Comparison of ENCODE assay signal across 11 cellular contexts in genomic region chr3:112378989-112379692, GRCh38. TPM values are rescaled to one million over a fixed set of nuclear protein-coding genes. Genes with fewer than 3 reads are reported as not detected.
DNase-seq lines count a peak whose midpoint lies in the region; ATAC-seq and TF ChIP-seq lines count a peak whose summit lies in the region.
"Had no signal": no experiment of that assay in that cellular context is flagged by ENCODE, and none has a peak within 500 bp of the region (broad histone marks: within the 10 kb centered on the region; RNA-seq: fewer than 3 reads in every experiment).

No MANE protein-coding gene starts in this region.

- peaks cover 2 to 3% of the 10 kb centered on the region in 2 donors for H3K9me3 Mint-ChIP-seq in stimulated activated naive B cell treated with anti-CD40 and anti-IgM and Interleukin-4, amounts not matched to agents 10 μg/mL and 1 μg/mL and 100 μg/mL, for 72 hours

- no peaks in the 10 kb centered on the region for H3K27me3 Mint-ChIP-seq in stimulated activated naive B cell treated with anti-CD40 and anti-IgM and Interleukin-4, amounts not matched to agents 10 μg/mL and 1 μg/mL and 100 μg/mL, for 72 hours

- H3K36me3 Mint-ChIP-seq in stimulated activated naive B cell treated with anti-CD40 and anti-IgM and Interleukin-4, amounts not matched to agents 10 μg/mL and 1 μg/mL and 100 μg/mL, for 72 hours: peaks cover 0 to 11% of the 10 kb centered on the region in 2 donors

- H3K4me1 Mint-ChIP-seq in stimulated activated naive B cell treated with anti-CD40 and anti-IgM and Interleukin-4, amounts not matched to agents 10 μg/mL and 1 μg/mL and 100 μg/mL, for 72 hours: peaks cover 42 to 68% of the 10 kb centered on the region in 2 donors

- peaks cover 31% of the 10 kb centered on the region for H3K4me1 ChIP-seq in left ventricle myocardium inferior

- H3K27me3 ChIP-seq in left ventricle myocardium inferior (ENCODE audit: low read depth): no peaks in the 10 kb centered on the region

- peak overlapping the region; percentile 44 for H3K27ac Mint-ChIP-seq in stimulated activated naive B cell treated with anti-CD40 and anti-IgM and Interleukin-4, amounts not matched to agents 10 μg/mL and 1 μg/mL and 100 μg/mL, for 72 hours

- H3K4me3 Mint-ChIP-seq in stimulated activated naive B cell treated with anti-CD40 and anti-IgM and Interleukin-4, amounts not matched to agents 10 μg/mL and 1 μg/mL and 100 μg/mL, for 72 hours: no peak overlapping the region

- no peak overlapping the region for H3K27ac ChIP-seq in left ventricle myocardium inferior (replicated peaks)
- H3K27ac ChIP-seq: 22Rv1 had no signal

- no peak overlapping the region for H3K4me3 ChIP-seq in left ventricle myocardium inferior

- H3K9me3 ChIP-seq in left ventricle myocardium inferior (replicated peaks): no peaks in the 10 kb centered on the region

- H3K36me3 ChIP-seq in left ventricle myocardium inferior: no peaks in the 10 kb centered on the region

- TF ChIP-seq CTCF in left ventricle myocardium inferior (IDR thresholded peaks at IDR 0.05; ENCODE audit: borderline replicate concordance): no peak

- intact Hi-C loops in left ventricle myocardium inferior (cut with micrococcal nuclease): no loop called here

- ATAC-seq in stimulated activated naive B cell treated with anti-CD40 and anti-IgM and Interleukin-4, amounts not matched to agents 10 μg/mL and 1 μg/mL and 100 μg/mL, for 72 hours (replicated peaks): no peak
- no peak for ATAC-seq in GM21367 (IDR thresholded peaks at IDR 0.05; ENCODE audit: unreplicated experiment)

- DNase-seq in NCI-H1105 treated with DMSO at 0.1 percent for 48 hours (lab: John Stamatoyannopoulos, UW) (peak; percentile 6), NCI-H1105 (lab: John Stamatoyannopoulos, UW) (no peak), SKM-1 treated with dmso at 0.1 percent for 144 hours (lab: John Stamatoyannopoulos, UW; ENCODE audit: unreplicated experiment) (peak; percentile 91), fibroblast of the conjunctiva (ENCODE audit: low read depth) (peak; percentile 89), NCI-H774 (lab: John Stamatoyannopoulos, UW) (no peak), left ventricle myocardium inferior (no peak)
- no peak for DNase-seq in stimulated activated naive B cell treated with anti-CD40 and anti-IgM and Interleukin-4, amounts not matched to agents 10 μg/mL and 1 μg/mL and 100 μg/mL, for 72 hours
- DNase-seq: activated effector memory CD4-positive, alpha-beta T cell treated with Interleukin-2 at 50 U/mL for 16 hours; NCI-H146 had no signal

RNA-seq across cellular contexts. Expression of gene CD200, which starts 46.2 kb away (rescaled TPM):
- 1.1 TPM for total RNA-seq in left ventricle myocardium inferior

Comparison
In these comparisons a context has a peak if more than half of its experiments do, and no peak if none do; other contexts are left out.
1. DNase-seq: peak in NCI-H1105 treated with DMSO at 0.1 percent for 48 hours (single experiment), SKM-1 treated with dmso at 0.1 percent for 144 hours (single experiment) and fibroblast of the conjunctiva (single experiment); none in NCI-H1105 (single experiment), stimulated activated naive B cell treated with anti-CD40 and anti-IgM and Interleukin-4, amounts not matched to agents 10 μg/mL and 1 μg/mL and 100 μg/mL, for 72 hours (single experiment), NCI-H774 (single experiment) and left ventricle myocardium inferior (single experiment).